ENCODE assay signal across 25 cellular contexts in the genomic region with DNA sequence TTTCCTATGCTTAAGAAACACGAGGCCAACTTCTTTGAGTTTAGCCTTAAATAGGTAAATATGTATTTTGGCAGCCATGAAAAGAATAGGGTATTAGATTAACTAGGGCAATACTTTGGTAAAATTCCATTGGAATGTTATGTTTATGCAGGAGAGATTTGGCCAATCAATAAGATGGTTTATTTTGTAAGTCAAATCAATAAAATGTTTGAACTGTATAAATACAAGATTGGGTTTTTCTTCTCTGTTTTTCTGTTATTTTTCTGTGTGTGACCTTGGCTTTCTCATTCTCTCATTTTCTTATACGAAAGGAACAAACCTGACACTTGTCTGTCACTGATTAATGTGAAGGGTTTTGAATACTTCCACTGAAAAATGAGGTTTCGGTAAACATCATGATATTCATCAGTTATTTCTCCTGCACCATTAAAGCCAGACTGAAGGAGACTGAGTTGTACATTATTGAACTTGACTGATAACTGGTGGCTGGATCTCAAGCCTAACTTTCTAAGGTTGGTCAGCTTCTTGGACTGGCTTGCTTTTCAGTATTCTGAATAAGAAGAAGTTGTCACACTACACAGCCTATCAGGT. TPM values are rescaled to one million over a fixed set of nuclear protein-coding genes. Genes with fewer than 3 reads are reported as not detected.
DNase-seq lines count a peak whose midpoint lies in the region; ATAC-seq, FAIRE-seq and TF ChIP-seq lines count a peak whose summit lies in the region.
"Had no signal": no experiment of that assay in that cellular context is flagged by ENCODE, and none has a peak within 500 bp of the region (broad histone marks: within the 10 kb centered on the region; RNA-seq: fewer than 3 reads in every experiment).

No MANE protein-coding gene starts in this region.

- TF ChIP-seq POLR2A in prostate gland (IDR thresholded peaks at IDR 0.05) = no peak

- H3K4me3 Mint-ChIP-seq in activated T-helper 2 cell treated with anti-CD3 and anti-CD28 coated beads, Interferon-gamma antibody, Interleukin-2, Interleukin-4, amounts not matched to agents 10 μg/mL and 5 μg/mL and 100 μg/mL, durations not matched to agents 14 hours and 24 hours and 36 hours (ENCODE audit: low read depth) = no peak overlapping the region
- H3K4me3 Mint-ChIP-seq in mesothelial cell of epicardium = no peak overlapping the region
- H3K4me3 Mint-ChIP-seq: CD4-positive, CD25-positive, alpha-beta regulatory T cell had no signal

- H3F3A ChIP-seq in DOHH2 (ENCODE audit: control insufficient read depth, insufficient read depth) = peaks cover 33% of the 10 kb centered on the region

- H3K36me3 ChIP-seq in DOHH2 (ENCODE audit: control insufficient read depth, low read length) (peaks cover 84% of the 10 kb centered on the region), pancreas (no peaks in the 10 kb centered on the region), prostate gland (no peaks in the 10 kb centered on the region), kidney (ENCODE audit: control insufficient read depth in 1 of 2, insufficient read depth in 2 of 2, low read length in 2 of 2) (no peaks in the 10 kb centered on the region)
- H3K36me3 ChIP-seq: BE2C, SJSA1 had no signal

- H3K4me1 ChIP-seq in DOHH2 (ENCODE audit: control insufficient read depth, low read length) = peaks cover 100% of the 10 kb centered on the region
- H3K4me1 ChIP-seq in pancreas = peaks cover 18 to 65% (median 63%) of the 10 kb centered on the region in 3 donors
- peaks cover 3% of the 10 kb centered on the region for H3K4me1 ChIP-seq in prostate gland (replicated peaks)
- H3K4me1 ChIP-seq in kidney (ENCODE audit: control insufficient read depth in 1 of 2, insufficient read depth in 1 of 2, low read depth in 1 of 2, low read length in 2 of 2) = no peaks in the 10 kb centered on the region

- intact Hi-C loops in activated T-helper 2 cell treated with anti-CD3 and anti-CD28 coated beads, Interferon-gamma antibody, Interleukin-2, Interleukin-4, amounts not matched to agents 10 μg/mL and 5 μg/mL and 100 μg/mL, durations not matched to agents 14 hours and 24 hours and 36 hours (cut with micrococcal nuclease) = no loop called here
- intact Hi-C loops in pancreas (cut with DNase I) (no loop called here), prostate gland (cut with DNase I) (no loop called here), kidney (cut with DNase I) (no loop called here)

- TF ChIP-seq CTCF in DOHH2 (IDR thresholded peaks at IDR 0.05; ENCODE audit: low read depth, low read length, poor library complexity, severe bottlenecking) (no peak), mesothelial cell of epicardium (IDR thresholded peaks at IDR 0.05; ENCODE audit: unreplicated experiment) (no peak), pancreas (IDR thresholded peaks at IDR 0.05) (no peak), prostate gland (IDR thresholded peaks at IDR 0.05) (no peak), kidney (IDR thresholded peaks at IDR 0.05; ENCODE audit: borderline replicate concordance, extremely low read depth, insufficient read depth) (no peak)

- FAIRE-seq in pancreas (lab: Jason Lieb, UNC) (no peak), kidney (lab: Jason Lieb, UNC) (no peak)
- FAIRE-seq: A204.1 had no signal

- H3K9me3 ChIP-seq in DOHH2 (ENCODE audit: control insufficient read depth, insufficient read depth, low read length) (no peaks in the 10 kb centered on the region), pancreas (no peaks in the 10 kb centered on the region), prostate gland (no peaks in the 10 kb centered on the region), kidney (ENCODE audit: control insufficient read depth in 1 of 2, low read length in 2 of 2) (no peaks in the 10 kb centered on the region)
- H3K9me3 ChIP-seq: BE2C, SJSA1 had no signal

- peaks cover 78% of the 10 kb centered on the region for H3K4me1 Mint-ChIP-seq in activated T-helper 2 cell treated with anti-CD3 and anti-CD28 coated beads, Interferon-gamma antibody, Interleukin-2, Interleukin-4, amounts not matched to agents 10 μg/mL and 5 μg/mL and 100 μg/mL, durations not matched to agents 14 hours and 24 hours and 36 hours (ENCODE audit: low read depth)
- peaks cover 38% of the 10 kb centered on the region for H3K4me1 Mint-ChIP-seq in mesothelial cell of epicardium

- peak; percentile 30 to 71 (median 52) for ATAC-seq in pancreas
- ATAC-seq: HCT116, Panc1 had no signal

- no peaks in the 10 kb centered on the region for H3K9me2 ChIP-seq in DOHH2 (replicated peaks; ENCODE audit: control insufficient read depth, low read length)

- H3K27ac ChIP-seq in DOHH2 (ENCODE audit: low read depth, low read length) (peak overlapping the region; percentile 97), pancreas (peak overlapping the region in 2 of 4 donors; percentile 48 to 63), prostate gland (no peak overlapping the region), kidney (ENCODE audit: low read depth in 2 of 2, low read length in 2 of 2) (no peak overlapping the region)
- H3K27ac ChIP-seq: SJSA1 had no signal

- no peaks in the 10 kb centered on the region for H3K27me3 Mint-ChIP-seq in activated T-helper 2 cell treated with anti-CD3 and anti-CD28 coated beads, Interferon-gamma antibody, Interleukin-2, Interleukin-4, amounts not matched to agents 10 μg/mL and 5 μg/mL and 100 μg/mL, durations not matched to agents 14 hours and 24 hours and 36 hours (ENCODE audit: low read depth)
- H3K27me3 Mint-ChIP-seq in mesothelial cell of epicardium (ENCODE audit: low read depth) = no peaks in the 10 kb centered on the region

- H3K27me3 ChIP-seq in DOHH2 (ENCODE audit: control insufficient read depth, low read length) (no peaks in the 10 kb centered on the region), pancreas (no peaks in the 10 kb centered on the region), prostate gland (replicated peaks; ENCODE audit: insufficient read depth) (no peaks in the 10 kb centered on the region)
- H3K27me3 ChIP-seq: BE2C, SJSA1 had no signal

- peak overlapping the region; percentile 69 for H3K4me2 ChIP-seq in DOHH2 (ENCODE audit: low read length)

- H3K79me2 ChIP-seq in DOHH2 (ENCODE audit: control insufficient read depth, low read length) = peaks cover 97% of the 10 kb centered on the region

- H3K27ac Mint-ChIP-seq in activated T-helper 2 cell treated with anti-CD3 and anti-CD28 coated beads, Interferon-gamma antibody, Interleukin-2, Interleukin-4, amounts not matched to agents 10 μg/mL and 5 μg/mL and 100 μg/mL, durations not matched to agents 14 hours and 24 hours and 36 hours = peak overlapping the region; percentile 48
- peak overlapping the region; percentile 81 for H3K27ac Mint-ChIP-seq in mesothelial cell of epicardium
- H3K27ac Mint-ChIP-seq: CD4-positive, CD25-positive, alpha-beta regulatory T cell had no signal

- H4K20me1 ChIP-seq in DOHH2 (ENCODE audit: control insufficient read depth, insufficient read depth, low read depth, low read length) = no peaks in the 10 kb centered on the region

- H3K9me3 Mint-ChIP-seq in activated T-helper 2 cell treated with anti-CD3 and anti-CD28 coated beads, Interferon-gamma antibody, Interleukin-2, Interleukin-4, amounts not matched to agents 10 μg/mL and 5 μg/mL and 100 μg/mL, durations not matched to agents 14 hours and 24 hours and 36 hours = peaks cover 4% of the 10 kb centered on the region
- peaks cover 4% of the 10 kb centered on the region for H3K9me3 Mint-ChIP-seq in mesothelial cell of epicardium

- no peak overlapping the region for H3K9ac ChIP-seq in kidney (ENCODE audit: low read length in 2 of 2)

- DNase-seq in activated T-helper 2 cell treated with anti-CD3 and anti-CD28 coated beads, Interferon-gamma antibody, Interleukin-2, Interleukin-4, amounts not matched to agents 10 μg/mL and 5 μg/mL and 100 μg/mL, durations not matched to agents 14 hours and 24 hours and 36 hours (ENCODE audit: low spot score) = no peak
- DNase-seq in mesothelial cell of epicardium (ENCODE audit: low spot score in 2 of 2, unreplicated experiment in 2 of 2) (no peak), pancreas (no peak), midbrain (lab: John Stamatoyannopoulos, UW) (no peak), prostate gland (ENCODE audit: low spot score) (no peak), kidney (no peak)
- no peak for DNase-seq in NK-92 treated with Interleukin-12 subunit alpha and Interleukin-12 subunit beta, amount 100 ng/mL, for 24 hours (lab: John Stamatoyannopoulos, UW)
- DNase-seq: BE2C; CD4-positive, CD25-positive, alpha-beta regulatory T cell; COR-L47; DMS153; GF-D8; GOT3; KG1; NCI-H1105 treated with DMSO at 0.1 percent for 48 hours; NCI-H1694 treated with DMSO at 0.1 percent for 48 hours; NCI-H2107; NCI-H226; NCI-H524; NCI-H82 had no signal

- 15 to 17% methylated on average over 3 of the region's 3 CpGs for WGBS in pancreas, 2 donors
- WGBS in prostate gland = 74% methylated on average over 3 of the region's 3 CpGs

- H3K4me3 ChIP-seq in DOHH2 (ENCODE audit: low read length) (peak overlapping the region; percentile 21), pancreas (no peak overlapping the region), prostate gland (no peak overlapping the region), kidney (ENCODE audit: low read length in 2 of 2) (no peak overlapping the region)
- H3K4me3 ChIP-seq: SJSA1 had no signal

- H3K36me3 Mint-ChIP-seq in activated T-helper 2 cell treated with anti-CD3 and anti-CD28 coated beads, Interferon-gamma antibody, Interleukin-2, Interleukin-4, amounts not matched to agents 10 μg/mL and 5 μg/mL and 100 μg/mL, durations not matched to agents 14 hours and 24 hours and 36 hours (ENCODE audit: low read depth) = peaks cover 30% of the 10 kb centered on the region
- H3K36me3 Mint-ChIP-seq in mesothelial cell of epicardium = no peaks in the 10 kb centered on the region
- H3K36me3 Mint-ChIP-seq: CD4-positive, CD25-positive, alpha-beta regulatory T cell had no signal

RNA-seq across cellular contexts. Expression of gene FRY, which starts 8.6 kb away (rescaled TPM):
- 3.7 and 7.4 TPM in 2 replicates for total RNA-seq in activated T-helper 2 cell treated with anti-CD3 and anti-CD28 coated beads, Interferon-gamma antibody, Interleukin-2, Interleukin-4, amounts not matched to agents 10 μg/mL and 5 μg/mL and 100 μg/mL, durations not matched to agents 14 hours and 24 hours and 36 hours
- 18.1 to 20.1 TPM (median 18.4 TPM) in 3 replicates for total RNA-seq in mesothelial cell of epicardium
- 10 to 100 TPM; 17.3 to 27.9 (median 22.1) TPM for total RNA-seq in pancreas
- 10 to 100 TPM in 1 of 2 donors, 1 to 10 TPM in 1; 5.6 to 11.4 TPM for polyA plus RNA-seq in pancreas
- 10 to 100 TPM; 16.4 to 33.3 TPM for total RNA-seq in prostate gland
- total RNA-seq in kidney = 69.5 TPM
- 21.8 TPM for polyA plus RNA-seq in kidney (ENCODE audit: insufficient read depth, low read depth, low replicate concordance)
